In genomic region chr10:71383972-71384687, GRCh38 we compare ENCODE assay signal across 8 cellular contexts. TPM values are rescaled to one million over a fixed set of nuclear protein-coding genes. Genes with fewer than 3 reads are reported as not detected.
DNase-seq lines count a peak whose midpoint lies in the region; ATAC-seq and FAIRE-seq lines count a peak whose summit lies in the region.

No MANE protein-coding gene starts in this region.

- ATAC-seq in HG03175 (IDR thresholded peaks at IDR 0.05; ENCODE audit: unreplicated experiment) (peak; percentile 77), GM18519 (IDR thresholded peaks at IDR 0.05; ENCODE audit: low FRiP score, unreplicated experiment) (no peak)

- no peaks in the 10 kb centered on the region for H3K9me3 ChIP-seq in SJCRH30 (replicated peaks)

- no peaks in the 10 kb centered on the region for H3K36me3 ChIP-seq in SJCRH30

- DNase-seq in ELF-1 (ENCODE audit: low read depth, low spot score) (peak; percentile 90), SJCRH30 (peak; percentile 67 to 73), globus pallidus (ENCODE audit: low spot score) (peak; percentile 64), posterior cingulate gyrus (peak; percentile 53 to 97 (median 86)), urothelium cell line (ENCODE audit: low spot score) (peak; percentile 85)
- peak; percentile 62 for DNase-seq in activated gamma-delta T cell treated with anti-CD3 and anti-CD28 coated beads, Interleukin-2, amount 50 U/mL, for 16 hours (ENCODE audit: low read depth)

- no peak overlapping the region for H3K27ac ChIP-seq in SJCRH30

- intact Hi-C loops in posterior cingulate gyrus (cut with DNase I) = loop anchor here (1.0 to 5.0 kb wide), 3 partner anchors 186 to 513 kb away; no protein-coding TSS in a partner anchor

- H3K4me3 ChIP-seq in SJCRH30 = no peak overlapping the region

- no peaks in the 10 kb centered on the region for H3K4me1 ChIP-seq in SJCRH30

- FAIRE-seq in urothelium cell line (lab: Jason Lieb, UNC) = no peak

- H3K27me3 ChIP-seq in SJCRH30 = no peaks in the 10 kb centered on the region

RNA-seq across cellular contexts. Expression of gene CDH23, which starts 12.6 kb away (rescaled TPM):
- 0.02 and 0.18 TPM in 2 replicates for total RNA-seq in SJCRH30 (2014; rRNA removed; shearing (Covaris generic))
